30 cellular contexts compared by ENCODE assay signal in genomic region chr6:98487612-98488011, GRCh38.
A peak's percentile ranks its signal among the peaks of the same experiment; 100 is the strongest.
DNase-seq lines count a peak whose midpoint lies in the region; TF ChIP-seq lines count a peak whose summit lies in the region.
"Had no signal": no experiment of that assay in that cellular context is flagged by ENCODE, and none has a peak within 500 bp of the region (broad histone marks: within the 10 kb centered on the region; RNA-seq: fewer than 3 reads in every experiment).

No MANE protein-coding gene starts in this region.

- no peaks in the 10 kb centered on the region for H3K36me3 Mint-ChIP-seq in nephron progenitor cell (ENCODE audit: low read depth)
- H3K36me3 Mint-ChIP-seq: activated naive CD4-positive, alpha-beta T cell treated with anti-CD3 and anti-CD28 coated beads, Interleukin-2, amount 10 ng/mL, durations not matched to agents 7 days and 5 days; CD4-positive, alpha-beta memory T cell; mesothelial cell of epicardium; naive B cell had no signal

- no peaks in the 10 kb centered on the region for H3K36me3 ChIP-seq in H7 (replicated peaks; ENCODE audit: control insufficient read depth, insufficient read depth, low read length)
- H3K36me3 ChIP-seq: adrenal gland, gastrocnemius medialis, HAP-1, Peyer's patch, prostate gland, tibial artery had no signal

- H3K27ac Mint-ChIP-seq in nephron progenitor cell, result peak overlapping the region; percentile 66
- H3K27ac Mint-ChIP-seq: activated CD4-positive, alpha-beta T cell treated with anti-CD3 and anti-CD28 coated beads for 36 hours; activated CD8-positive, alpha-beta T cell treated with anti-CD3 and anti-CD28 coated beads for 36 hours; activated naive CD4-positive, alpha-beta T cell treated with anti-CD3 and anti-CD28 coated beads, Interleukin-2, amount 10 ng/mL, durations not matched to agents 7 days and 5 days; B cell; CD4-positive, alpha-beta memory T cell; mesothelial cell of epicardium; naive B cell; T-helper 2 cell treated with Interferon-gamma antibody and Interleukin-4, amounts not matched to agents 5 μg/mL and 100 μg/mL, for 36 hours had no signal

- no peak overlapping the region for H3K4me3 ChIP-seq in H7 (ENCODE audit: insufficient read depth, low read depth, low read length)
- H3K4me3 ChIP-seq: adrenal gland, dorsolateral prefrontal cortex, gastrocnemius medialis, HAP-1, hepatocyte, Peyer's patch, prostate gland, tibial artery had no signal

- peak; percentile 13 for DNase-seq in H7
- DNase-seq in NCI-H69 (lab: John Stamatoyannopoulos, UW), result peak; percentile 7
- peak; percentile 30 for DNase-seq in iPS DF 19.7 (ENCODE audit: low read depth, low spot score)
- no peak for DNase-seq in nephron progenitor cell
- no peak for DNase-seq in KG1 (lab: John Stamatoyannopoulos, UW)
- DNase-seq in H4 (ENCODE audit: low spot score), result no peak
- no peak for DNase-seq in SW 1271 (lab: John Stamatoyannopoulos, UW)
- DNase-seq: ACHN; activated CD4-positive, alpha-beta T cell treated with anti-CD3 and anti-CD28 coated beads for 36 hours; activated CD8-positive, alpha-beta T cell treated with anti-CD3 and anti-CD28 coated beads for 36 hours; activated naive CD4-positive, alpha-beta T cell treated with anti-CD3 and anti-CD28 coated beads, Interleukin-2, amount 10 ng/mL, durations not matched to agents 7 days and 5 days; adrenal gland; CD4-positive, alpha-beta memory T cell; dorsolateral prefrontal cortex; gastrocnemius medialis; naive B cell; NCI-H1436 treated with DMSO at 0.1 percent for 48 hours; NCI-H2171; NCI-H526 treated with DMSO at 0.1 percent for 48 hours; occipital lobe; Peyer's patch; SHP77 treated with DMSO at 0.1 percent for 48 hours; stimulated activated CD4-positive, alpha-beta T cell treated with anti-CD3 and anti-CD28 coated beads, Interleukin-4, amount 100 ng/mL, for 24 hours; tibial artery had no signal

- H3K27me3 ChIP-seq in H7 (ENCODE audit: control insufficient read depth, insufficient read depth, low read length), result no peaks in the 10 kb centered on the region
- H3K27me3 ChIP-seq: adrenal gland, dorsolateral prefrontal cortex, gastrocnemius medialis, Peyer's patch, tibial artery had no signal

- H3K9me3 Mint-ChIP-seq in nephron progenitor cell, result no peaks in the 10 kb centered on the region
- H3K9me3 Mint-ChIP-seq: activated CD8-positive, alpha-beta T cell treated with anti-CD3 and anti-CD28 coated beads for 36 hours; activated naive CD4-positive, alpha-beta T cell treated with anti-CD3 and anti-CD28 coated beads, Interleukin-2, amount 10 ng/mL, durations not matched to agents 7 days and 5 days; mesothelial cell of epicardium; T-helper 2 cell treated with Interferon-gamma antibody and Interleukin-4, amounts not matched to agents 5 μg/mL and 100 μg/mL, for 36 hours had no signal

- peak overlapping the region; percentile 50 for H3K4me3 Mint-ChIP-seq in nephron progenitor cell
- H3K4me3 Mint-ChIP-seq: activated CD4-positive, alpha-beta T cell treated with anti-CD3 and anti-CD28 coated beads for 36 hours; activated CD8-positive, alpha-beta T cell treated with anti-CD3 and anti-CD28 coated beads for 36 hours; activated naive CD4-positive, alpha-beta T cell treated with anti-CD3 and anti-CD28 coated beads, Interleukin-2, amount 10 ng/mL, durations not matched to agents 7 days and 5 days; B cell; CD4-positive, alpha-beta memory T cell; mesothelial cell of epicardium; naive B cell; T-helper 2 cell treated with Interferon-gamma antibody and Interleukin-4, amounts not matched to agents 5 μg/mL and 100 μg/mL, for 36 hours had no signal

- H3K4me1 Mint-ChIP-seq in nephron progenitor cell, result peaks cover 34% of the 10 kb centered on the region
- H3K4me1 Mint-ChIP-seq: activated CD4-positive, alpha-beta T cell treated with anti-CD3 and anti-CD28 coated beads for 36 hours; activated naive CD4-positive, alpha-beta T cell treated with anti-CD3 and anti-CD28 coated beads, Interleukin-2, amount 10 ng/mL, durations not matched to agents 7 days and 5 days; B cell; CD4-positive, alpha-beta memory T cell; mesothelial cell of epicardium; naive B cell had no signal

- no peak for TF ChIP-seq CTCF in nephron progenitor cell (IDR thresholded peaks at IDR 0.05)

- H3K27me3 Mint-ChIP-seq in nephron progenitor cell (ENCODE audit: low read depth, poor library complexity), result no peaks in the 10 kb centered on the region
- H3K27me3 Mint-ChIP-seq: activated CD4-positive, alpha-beta T cell treated with anti-CD3 and anti-CD28 coated beads for 36 hours; activated CD8-positive, alpha-beta T cell treated with anti-CD3 and anti-CD28 coated beads for 36 hours; activated naive CD4-positive, alpha-beta T cell treated with anti-CD3 and anti-CD28 coated beads, Interleukin-2, amount 10 ng/mL, durations not matched to agents 7 days and 5 days; B cell; CD4-positive, alpha-beta memory T cell; naive B cell had no signal

Comparison
In these comparisons a context has a peak if more than half of its experiments do, and no peak if none do; other contexts are left out.
1. DNase-seq: peak in H7 (single experiment), NCI-H69 (single experiment) and iPS DF 19.7 (single experiment); none in nephron progenitor cell (single experiment), KG1 (single experiment), H4 (single experiment) and SW 1271 (0 of 2).